In the genomic region with DNA sequence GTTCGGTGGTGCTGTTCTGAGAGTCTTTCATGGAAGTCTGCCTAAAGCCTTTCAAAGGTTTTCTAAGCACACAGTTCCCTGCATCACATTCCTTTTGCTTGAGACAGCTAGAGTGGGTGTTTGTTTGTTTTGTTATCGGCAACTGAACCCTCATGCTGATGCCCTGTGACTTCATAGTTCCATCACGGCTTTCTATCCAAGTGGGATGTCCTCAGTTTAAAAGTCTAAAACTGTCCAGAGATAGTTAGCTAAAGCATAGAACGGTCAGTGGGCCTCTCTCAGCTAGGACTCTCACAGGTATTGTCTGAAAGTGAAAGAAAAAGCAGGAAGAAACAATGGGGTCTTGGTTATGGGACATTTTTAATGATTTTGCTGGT, we compare ENCODE assay signal across 15 cellular contexts.
DNase-seq lines count a peak whose midpoint lies in the region; ATAC-seq and TF ChIP-seq lines count a peak whose summit lies in the region.
"Had no signal": no experiment of that assay in that cellular context is flagged by ENCODE, and none has a peak within 500 bp of the region (broad histone marks: within the 10 kb centered on the region; RNA-seq: fewer than 3 reads in every experiment).

No MANE protein-coding gene starts in this region.

- peak; percentile 87 for DNase-seq in ELR (ENCODE audit: low read depth)
- DNase-seq in SK-N-SH: no peak
- DNase-seq in foreskin keratinocyte: peak; percentile 31 to 43
- peak; percentile 95 for DNase-seq in osteoblast (ENCODE audit: insufficient read length, low spot score, missing footprints)
- no peak for DNase-seq in effector CD8-positive, alpha-beta T cell (lab: John Stamatoyannopoulos, UW)
- DNase-seq in activated CD4-positive, alpha-beta T cell treated with anti-CD3 and anti-CD28 coated beads, Interleukin-2, amount 50 U/mL, for 48 hours: no peak
- DNase-seq: activated CD4-positive, alpha-beta T cell treated with anti-CD3 and anti-CD28 coated beads, Interleukin-2, amount 10 ng/mL, durations not matched to agents 24 days and 14 days; DMS153; head of caudate nucleus; MM.1S; pancreas; Peyer's patch had no signal

- H3K4me1 ChIP-seq in SK-N-SH (ENCODE audit: control insufficient read depth in 1 of 2, insufficient read depth in 2 of 2, low read depth in 1 of 2, low read length in 1 of 2): peaks cover 0 to 13% of the 10 kb centered on the region in 2 experiments; a peak in 3 of 4 replicates
- peaks cover 12% of the 10 kb centered on the region for H3K4me1 ChIP-seq in foreskin keratinocyte
- peaks cover 24% of the 10 kb centered on the region for H3K4me1 ChIP-seq in osteoblast (ENCODE audit: insufficient read depth, low read length)
- H3K4me1 ChIP-seq: adrenal gland, pancreas, Peyer's patch had no signal

- 34% methylated on average over 4 of the region's 4 CpGs for WGBS in SK-N-SH (ENCODE audit: low lambda C conversion rate)

- peaks cover 6% of the 10 kb centered on the region for H3F3A ChIP-seq in SK-N-SH (replicated peaks; ENCODE audit: insufficient read depth)

- no peaks in the 10 kb centered on the region for H3K9me2 ChIP-seq in SK-N-SH

- peak overlapping the region; percentile 11 for H3K9ac ChIP-seq in SK-N-SH

- H3K4me3 ChIP-seq in SK-N-SH (ENCODE audit: low read depth in 2 of 2, low read length in 1 of 2): no peak overlapping the region
- H3K4me3 ChIP-seq in osteoblast (ENCODE audit: insufficient read depth, low read length): peak overlapping the region; percentile 47
- H3K4me3 ChIP-seq: adrenal gland, pancreas, Peyer's patch had no signal

- POLR2A ChIA-PET in SK-N-SH (lab: Yijun Ruan, JAX): no interaction called here

- H3K36me3 ChIP-seq in SK-N-SH (replicated peaks in 1 of 2; ENCODE audit: control insufficient read depth in 1 of 2, insufficient read depth in 2 of 2, low read length in 1 of 2) (no peaks in the 10 kb centered on the region), osteoblast (ENCODE audit: insufficient read depth, low read length) (no peaks in the 10 kb centered on the region)
- H3K36me3 ChIP-seq: adrenal gland, pancreas, Peyer's patch had no signal

- H3K79me2 ChIP-seq in SK-N-SH (ENCODE audit: insufficient read depth) (no peaks in the 10 kb centered on the region), osteoblast (ENCODE audit: insufficient read depth, low read length) (no peaks in the 10 kb centered on the region)

- H4K20me1 ChIP-seq in SK-N-SH (ENCODE audit: insufficient read depth) (no peaks in the 10 kb centered on the region), osteoblast (ENCODE audit: insufficient read depth, low read length) (no peaks in the 10 kb centered on the region)

- no peak for TF ChIP-seq RAD21 in SK-N-SH (IDR thresholded peaks at IDR 0.05; ENCODE audit: low read length)

- H3K4me2 ChIP-seq in SK-N-SH (peak overlapping the region; percentile 28), osteoblast (ENCODE audit: insufficient read depth, low read length) (peak overlapping the region; percentile 80)

- peak overlapping the region; percentile 72 to 78; a peak in 3 of 4 replicates for H3K27ac ChIP-seq in SK-N-SH (ENCODE audit: low read depth in 2 of 2, low read length in 1 of 2)
- H3K27ac ChIP-seq in foreskin keratinocyte: no peak overlapping the region
- peak overlapping the region; percentile 98 for H3K27ac ChIP-seq in osteoblast (ENCODE audit: low read depth, low read length)
- H3K27ac ChIP-seq: adrenal gland, pancreas, Peyer's patch had no signal

- H2AFZ ChIP-seq in SK-N-SH (ENCODE audit: low read depth) (peak overlapping the region; percentile 32; the same call in 1 of the 2 replicates), osteoblast (ENCODE audit: low read length) (peak overlapping the region; percentile 69)

- ATAC-seq in foreskin keratinocyte (peak; percentile 65), GM19452 (IDR thresholded peaks at IDR 0.05; ENCODE audit: unreplicated experiment) (no peak), HG02610 (IDR thresholded peaks at IDR 0.05; ENCODE audit: unreplicated experiment) (no peak)

- H3K27me3 ChIP-seq in SK-N-SH (ENCODE audit: insufficient read depth) (no peaks in the 10 kb centered on the region), foreskin keratinocyte (no peaks in the 10 kb centered on the region), osteoblast (ENCODE audit: insufficient read depth, low read length) (no peaks in the 10 kb centered on the region)
- H3K27me3 ChIP-seq: adrenal gland, pancreas, Peyer's patch had no signal

- no peaks in the 10 kb centered on the region for H3K9me3 ChIP-seq in SK-N-SH
- no peaks in the 10 kb centered on the region for H3K9me3 ChIP-seq in osteoblast (ENCODE audit: low read depth, low read length)
- H3K9me3 ChIP-seq: adrenal gland, pancreas, Peyer's patch had no signal

- TF ChIP-seq CTCF in SK-N-SH (IDR thresholded peaks at IDR 0.05): no peak
- no peak for TF ChIP-seq CTCF in foreskin keratinocyte (conservative IDR thresholded peaks at IDR 0.05)
- no peak for TF ChIP-seq CTCF in osteoblast (IDR thresholded peaks at IDR 0.05; ENCODE audit: extremely low read depth, low read depth, low read length)

- 0 out of 4 replicates have a peak, but pooled peaks of 1 of the 2 experiments have one; percentile 11 for TF ChIP-seq EP300 in SK-N-SH (IDR thresholded peaks at IDR 0.05; ENCODE audit: borderline replicate concordance in 1 of 2, low read depth in 1 of 2, low read length in 1 of 2)

- CTCF ChIA-PET in SK-N-SH (lab: Yijun Ruan, JAX): interaction anchor here (1.3 kb wide), 1 partner anchor 13 kb away, joined by 3 read pairs; no protein-coding TSS in a partner anchor

TF ChIP-seq in SK-N-SH, 30 proteins besides CTCF, POLR2A, EP300 and RAD21:
- TF ChIP-seq TCF12 (IDR thresholded peaks at IDR 0.05) (peak; percentile 14; the same call in 1 of the 2 replicates), JUND (IDR thresholded peaks at IDR 0.05) (peak; percentile 37; the same call in 1 of the 2 replicates), FOSL2 (IDR thresholded peaks at IDR 0.05; ENCODE audit: borderline replicate concordance, low read depth) (peak; percentile 28; the same call in 1 of the 2 replicates), SIN3A (IDR thresholded peaks at IDR 0.05; ENCODE audit: borderline replicate concordance, low read depth, low read length) (no peak)
- TF ChIP-seq, protein P1, sequence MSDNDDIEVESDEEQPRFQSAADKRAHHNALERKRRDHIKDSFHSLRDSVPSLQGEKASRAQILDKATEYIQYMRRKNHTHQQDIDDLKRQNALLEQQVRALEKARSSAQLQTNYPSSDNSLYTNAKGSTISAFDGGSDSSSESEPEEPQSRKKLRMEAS (IDR thresholded peaks at IDR 0.05; ENCODE audit: low read depth): peak; percentile 48; the same call in 1 of the 2 replicates

Comparison
In these comparisons a context has a peak if more than half of its experiments do, and no peak if none do; other contexts are left out.
1. DNase-seq: peak in ELR (single experiment), foreskin keratinocyte (2 of 2) and osteoblast (single experiment); none in SK-N-SH (single experiment), effector CD8-positive, alpha-beta T cell (single experiment) and activated CD4-positive, alpha-beta T cell treated with anti-CD3 and anti-CD28 coated beads, Interleukin-2, amount 50 U/mL, for 48 hours (0 of 2).